24 cellular contexts compared by ENCODE assay signal in genomic region chr20:56616704-56617103, GRCh38. TPM values are rescaled to one million over a fixed set of nuclear protein-coding genes. Genes with fewer than 3 reads are reported as not detected.
DNase-seq lines count a peak whose midpoint lies in the region; ATAC-seq and TF ChIP-seq lines count a peak whose summit lies in the region.
"Had no signal": no experiment of that assay in that cellular context is flagged by ENCODE, and none has a peak within 500 bp of the region (broad histone marks: within the 10 kb centered on the region; RNA-seq: fewer than 3 reads in every experiment).

No MANE protein-coding gene starts in this region.

- intact Hi-C loops in gastrocnemius medialis (cut with DNase I; ENCODE audit: low total_unique reads) = no loop called here

- H3K27me3 ChIP-seq in BLaER1 (no peaks in the 10 kb centered on the region), GM23338 (ENCODE audit: insufficient read depth) (no peaks in the 10 kb centered on the region), gastrocnemius medialis (no peaks in the 10 kb centered on the region)

- no peaks in the 10 kb centered on the region for H3K9me2 ChIP-seq in GM23338 (ENCODE audit: insufficient read depth)
- H3K9me2 ChIP-seq: SK-N-SH had no signal

- H3K9me3 ChIP-seq in BLaER1 = no peaks in the 10 kb centered on the region
- no peaks in the 10 kb centered on the region for H3K9me3 ChIP-seq in gastrocnemius medialis
- H3K9me3 ChIP-seq: A549, Caco-2, SK-N-SH had no signal

- H3K27ac Mint-ChIP-seq in GM23338 (no peak overlapping the region), type B pancreatic cell (no peak overlapping the region)
- H3K27ac Mint-ChIP-seq: CD8-positive, alpha-beta T cell; IgD-negative memory B cell had no signal

- no peaks in the 10 kb centered on the region for H3F3A ChIP-seq in GM23338 (replicated peaks; ENCODE audit: low read depth)

- H4K20me1 ChIP-seq in BLaER1 (no peaks in the 10 kb centered on the region), GM23338 (replicated peaks; ENCODE audit: insufficient read depth) (no peaks in the 10 kb centered on the region)

- H3K4me1 ChIP-seq in BLaER1 (peaks cover 5% of the 10 kb centered on the region; the same call in 1 of the 2 replicates), GM23338 (ENCODE audit: insufficient read depth) (no peaks in the 10 kb centered on the region; the same call in 1 of the 2 replicates), gastrocnemius medialis (no peaks in the 10 kb centered on the region)
- H3K4me1 ChIP-seq: A549, Caco-2 had no signal

- H3K4me3 ChIP-seq in BLaER1 (no peak overlapping the region), GM23338 (no peak overlapping the region), gastrocnemius medialis (no peak overlapping the region)
- H3K4me3 ChIP-seq: A549 had no signal

- H3K27ac ChIP-seq in BLaER1 = no peak overlapping the region
- no peak overlapping the region for H3K27ac ChIP-seq in GM23338 (ENCODE audit: low read depth)
- H3K27ac ChIP-seq in gastrocnemius medialis = no peak overlapping the region
- H3K27ac ChIP-seq: A549, C4-2B, HL-60, KMS-11 had no signal

- H3K4me3 Mint-ChIP-seq in GM23338 = no peak overlapping the region
- H3K4me3 Mint-ChIP-seq in type B pancreatic cell = no peak overlapping the region
- H3K4me3 Mint-ChIP-seq: CD8-positive, alpha-beta T cell; IgD-negative memory B cell had no signal

- ATAC-seq in GM23338 (no peak), gastrocnemius medialis (no peak)
- ATAC-seq: A549; CD8-positive, alpha-beta T cell; HCT116 had no signal

- H3K9ac ChIP-seq in BLaER1 = no peak overlapping the region
- H3K9ac ChIP-seq: KMS-11, SK-N-SH had no signal

- peak overlapping the region; percentile 66; the same call in 1 of the 2 replicates for H2AFZ ChIP-seq in GM23338

- no peaks in the 10 kb centered on the region for H3K9me3 Mint-ChIP-seq in GM23338
- no peaks in the 10 kb centered on the region for H3K9me3 Mint-ChIP-seq in type B pancreatic cell
- H3K9me3 Mint-ChIP-seq: CD8-positive, alpha-beta T cell had no signal

- H3K4me1 Mint-ChIP-seq in GM23338 = peaks cover 6% of the 10 kb centered on the region
- H3K4me1 Mint-ChIP-seq in type B pancreatic cell (ENCODE audit: unreplicated experiment) = no peaks in the 10 kb centered on the region
- H3K4me1 Mint-ChIP-seq: IgD-negative memory B cell had no signal

- TF ChIP-seq POLR2A in gastrocnemius medialis (IDR thresholded peaks at IDR 0.05) = no peak

- H3K27me3 Mint-ChIP-seq in GM23338 (ENCODE audit: insufficient read depth, low read depth, poor library complexity) (peaks cover 2% of the 10 kb centered on the region), type B pancreatic cell (peaks cover 6% of the 10 kb centered on the region)

- no peaks in the 10 kb centered on the region for H3K36me3 Mint-ChIP-seq in GM23338 (ENCODE audit: low read depth)
- H3K36me3 Mint-ChIP-seq in type B pancreatic cell = no peaks in the 10 kb centered on the region
- H3K36me3 Mint-ChIP-seq: CD8-positive, alpha-beta T cell; IgD-negative memory B cell had no signal

- DNase-seq in GM23338 (ENCODE audit: low spot score) (no peak), islet precursor cell (peak; percentile 26), gastrocnemius medialis (peak; percentile 9 to 17), SKM-1 treated with dmso at 0.1 percent for 144 hours (lab: John Stamatoyannopoulos, UW; ENCODE audit: unreplicated experiment) (no peak), type B pancreatic cell (ENCODE audit: extremely low spot score, unreplicated experiment) (no peak), NCI-H69 (lab: John Stamatoyannopoulos, UW) (no peak)
- DNase-seq: AML-193; Caco-2; CD8-positive, alpha-beta T cell; GOT3; MM.1S; NCI-H1694; NCI-H2081; NCI-H2227 treated with DMSO at 0.1 percent for 48 hours; NCI-H526 treated with DMSO at 0.1 percent for 48 hours; SHP77 treated with DMSO at 0.1 percent for 48 hours; SK-N-SH had no signal

- 0 out of 2 replicates have a peak overlapping the region, but pooled peaks have one; percentile 19 for H3K4me2 ChIP-seq in BLaER1
- no peak overlapping the region for H3K4me2 ChIP-seq in GM23338
- H3K4me2 ChIP-seq: A549, KMS-11, SK-N-SH had no signal

- no peak for TF ChIP-seq CTCF in GM23338 (conservative IDR thresholded peaks at IDR 0.05; ENCODE audit: low read depth in 2 of 2)
- TF ChIP-seq CTCF in gastrocnemius medialis (IDR thresholded peaks at IDR 0.05 in 4 of 5, conservative IDR thresholded peaks at IDR 0.05 in 1 of 5) = no peak
- no peak for TF ChIP-seq CTCF in type B pancreatic cell (conservative IDR thresholded peaks at IDR 0.05)

- H3K79me2 ChIP-seq in GM23338 (replicated peaks; ENCODE audit: insufficient read depth) = no peaks in the 10 kb centered on the region

- in situ Hi-C loops in gastrocnemius medialis (cut with MboI; ENCODE audit: low sequenced_read_pairs in 4 of 4) = no loop called here

- H3K36me3 ChIP-seq in BLaER1 (no peaks in the 10 kb centered on the region), GM23338 (ENCODE audit: insufficient read depth) (no peaks in the 10 kb centered on the region), gastrocnemius medialis (no peaks in the 10 kb centered on the region)

TF ChIP-seq in GM23338, 12 proteins besides CTCF, POLR2A, EP300 and RAD21 (continues in another document):
- TF ChIP-seq ZNF331 (CRISPR knock-in tag; IDR thresholded peaks at IDR 0.05; ENCODE audit: low read depth) = no peak
- no peak for TF ChIP-seq CREB1 (CRISPR knock-in tag; IDR thresholded peaks at IDR 0.05; ENCODE audit: low read depth)
- TF ChIP-seq POLR2AphosphoS5 (IDR thresholded peaks at IDR 0.05; ENCODE audit: low read depth) = no peak
- no peak for TF ChIP-seq JUNB (IDR thresholded peaks at IDR 0.05; ENCODE audit: unreplicated experiment)
- TF ChIP-seq EZH2phosphoT487 (IDR thresholded peaks at IDR 0.05; ENCODE audit: unreplicated experiment) = no peak
- no peak for TF ChIP-seq NANOG (IDR thresholded peaks at IDR 0.05; ENCODE audit: borderline replicate concordance)
- no peak for TF ChIP-seq EZH2 (IDR thresholded peaks at IDR 0.05; ENCODE audit: low read depth, unreplicated experiment)
- TF ChIP-seq ZNF114 (CRISPR knock-in tag; IDR thresholded peaks at IDR 0.05) = no peak
- no peak for TF ChIP-seq ZNF462 (CRISPR knock-in tag; IDR thresholded peaks at IDR 0.05)

RNA-seq across cellular contexts. Expression of gene TFAP2C, which starts 12.4 kb away (rescaled TPM):
- total RNA-seq in GM23338 (2014; rRNA removed; shearing (Covaris generic)) = 9.4 and 11.9 TPM in 2 replicates
- polyA plus RNA-seq in GM23338 (2016; fragmentation: Nextera tagmentation; extraction: Ambion mirVana) = 11.7 and 14.3 TPM in 2 replicates
- total RNA-seq in gastrocnemius medialis (under 1 TPM in 2 of 4 donors, not detected in 2; 0.11 to 0.13 TPM), type B pancreatic cell (ENCODE audit: low replicate concordance) (20.5 and 71.7 TPM in 2 replicates)
- total RNA-seq: CD8-positive, alpha-beta T cell had no signal
- polyA plus RNA-seq: IgD-negative memory B cell, SK-N-SH had no signal

Comparison
In these comparisons a context has a peak if more than half of its experiments do, and no peak if none do; other contexts are left out.
1. DNase-seq: peak in islet precursor cell (single experiment) and gastrocnemius medialis (2 of 2); none in GM23338 (single experiment), SKM-1 treated with dmso at 0.1 percent for 144 hours (single experiment), type B pancreatic cell (single experiment) and NCI-H69 (single experiment).